Comparison of ENCODE assay signal across 1 cellular context in the genomic region with DNA sequence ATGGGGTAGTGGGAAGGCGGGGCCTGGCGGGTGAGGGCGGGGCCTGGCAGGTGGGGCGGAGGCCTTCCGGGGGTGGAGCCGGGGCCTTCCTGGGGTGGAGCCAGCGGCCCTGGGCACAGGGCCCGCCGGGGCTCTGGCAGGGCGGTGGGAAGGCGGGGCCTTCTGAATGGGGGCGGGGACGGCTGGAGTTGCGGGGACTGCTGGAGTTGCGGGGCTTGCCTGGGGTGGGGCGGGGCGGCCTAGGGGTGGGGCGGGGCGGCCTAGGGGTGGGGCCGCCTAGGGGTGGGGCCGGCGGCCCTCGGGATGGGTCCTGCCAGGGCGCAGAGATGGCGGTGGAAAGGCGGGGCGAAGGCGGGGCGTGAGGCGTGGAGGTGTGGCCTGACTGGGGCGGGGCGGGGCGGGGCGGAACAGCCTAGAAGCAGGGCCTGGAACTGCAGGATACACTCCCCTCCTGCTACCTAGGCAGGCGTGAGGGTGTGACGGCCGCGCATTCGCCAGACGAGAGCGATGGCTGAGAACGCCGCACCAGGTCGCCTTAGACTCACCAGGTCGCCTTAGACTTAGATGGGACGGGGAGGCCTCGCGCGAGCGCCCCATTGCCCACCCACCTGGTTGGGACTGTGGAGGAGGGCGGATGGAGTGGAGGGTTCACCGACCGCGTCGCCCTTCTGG.
TF ChIP-seq lines count a peak whose summit lies in the region.

No MANE protein-coding gene starts in this region.

TF ChIP-seq in K562, 482 proteins besides CTCF, POLR2A, EP300 and RAD21 (continued from another document and continues in another):
- TF ChIP-seq, protein P1, sequence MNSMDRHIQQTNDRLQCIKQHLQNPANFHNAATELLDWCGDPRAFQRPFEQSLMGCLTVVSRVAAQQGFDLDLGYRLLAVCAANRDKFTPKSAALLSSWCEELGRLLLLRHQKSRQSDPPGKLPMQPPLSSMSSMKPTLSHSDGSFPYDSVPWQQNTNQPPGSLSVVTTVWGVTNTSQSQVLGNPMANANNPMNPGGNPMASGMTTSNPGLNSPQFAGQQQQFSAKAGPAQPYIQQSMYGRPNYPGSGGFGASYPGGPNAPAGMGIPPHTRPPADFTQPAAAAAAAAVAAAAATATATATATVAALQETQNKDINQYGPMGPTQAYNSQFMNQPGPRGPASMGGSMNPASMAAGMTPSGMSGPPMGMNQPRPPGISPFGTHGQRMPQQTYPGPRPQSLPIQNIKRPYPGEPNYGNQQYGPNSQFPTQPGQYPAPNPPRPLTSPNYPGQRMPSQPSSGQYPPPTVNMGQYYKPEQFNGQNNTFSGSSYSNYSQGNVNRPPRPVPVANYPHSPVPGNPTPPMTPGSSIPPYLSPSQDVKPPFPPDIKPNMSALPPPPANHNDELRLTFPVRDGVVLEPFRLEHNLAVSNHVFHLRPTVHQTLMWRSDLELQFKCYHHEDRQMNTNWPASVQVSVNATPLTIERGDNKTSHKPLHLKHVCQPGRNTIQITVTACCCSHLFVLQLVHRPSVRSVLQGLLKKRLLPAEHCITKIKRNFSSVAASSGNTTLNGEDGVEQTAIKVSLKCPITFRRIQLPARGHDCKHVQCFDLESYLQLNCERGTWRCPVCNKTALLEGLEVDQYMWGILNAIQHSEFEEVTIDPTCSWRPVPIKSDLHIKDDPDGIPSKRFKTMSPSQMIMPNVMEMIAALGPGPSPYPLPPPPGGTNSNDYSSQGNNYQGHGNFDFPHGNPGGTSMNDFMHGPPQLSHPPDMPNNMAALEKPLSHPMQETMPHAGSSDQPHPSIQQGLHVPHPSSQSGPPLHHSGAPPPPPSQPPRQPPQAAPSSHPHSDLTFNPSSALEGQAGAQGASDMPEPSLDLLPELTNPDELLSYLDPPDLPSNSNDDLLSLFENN (IDR thresholded peaks at IDR 0.05; ENCODE audit: low read depth in 2 of 2, low read length in 2 of 2): no peak
- TF ChIP-seq RBM22 (IDR thresholded peaks at IDR 0.05; ENCODE audit: low read depth, low read length, poor library complexity, severe bottlenecking) (no peak), PTRF (tag; IDR thresholded peaks at IDR 0.05) (no peak), ID3 (CRISPR knock-in tag; IDR thresholded peaks at IDR 0.05) (no peak), ID3 (tag; IDR thresholded peaks at IDR 0.05) (no peak), ZBTB17 (CRISPR knock-in tag; IDR thresholded peaks at IDR 0.05) (no peak), CHD4 (IDR thresholded peaks at IDR 0.05; ENCODE audit: insufficient read depth, insufficient replicate concordance, low read depth, low read length, poor library complexity, severe bottlenecking) (no peak), FOXK1 (CRISPR knock-in tag; IDR thresholded peaks at IDR 0.05; ENCODE audit: borderline replicate concordance) (no peak), ZNF583 (CRISPR knock-in tag; IDR thresholded peaks at IDR 0.05) (0 out of 2 replicates have a peak, but pooled peaks have one; percentile 21), HDAC2 (IDR thresholded peaks at IDR 0.05) (no peak), SETDB1 (IDR thresholded peaks at IDR 0.05; ENCODE audit: low read length) (no peak), RBM34 (IDR thresholded peaks at IDR 0.05; ENCODE audit: borderline replicate concordance, insufficient read depth, low read length) (no peak), SMARCB1 (IDR thresholded peaks at IDR 0.05; ENCODE audit: insufficient read length, low read depth) (no peak), BACH1 (tag; IDR thresholded peaks at IDR 0.05) (no peak), RFX1 (IDR thresholded peaks at IDR 0.05) (no peak), FOXJ3 (CRISPR knock-in tag; IDR thresholded peaks at IDR 0.05) (no peak), CHCHD3 (CRISPR knock-in tag; IDR thresholded peaks at IDR 0.05) (no peak), ZNF174 (CRISPR knock-in tag; IDR thresholded peaks at IDR 0.05) (no peak), CBX1 (IDR thresholded peaks at IDR 0.05; ENCODE audit: low read depth) (no peak), NR4A1 (CRISPR knock-in tag; IDR thresholded peaks at IDR 0.05) (no peak), NR4A1 (tag; IDR thresholded peaks at IDR 0.05) (no peak), YY1 (IDR thresholded peaks at IDR 0.05; ENCODE audit: borderline replicate concordance in 1 of 3, control insufficient read depth in 1 of 3, extremely low read depth in 1 of 3, insufficient read depth in 3 of 3, insufficient read length in 1 of 3, insufficient replicate concordance in 2 of 3, low read depth in 1 of 3, low read length in 2 of 3) (peak in 1 of 3 experiments; percentile 30), CC2D1A (IDR thresholded peaks at IDR 0.05) (no peak), SNIP1 (IDR thresholded peaks at IDR 0.05; ENCODE audit: low read depth) (no peak), SMAD4 (CRISPR knock-in tag; conservative IDR thresholded peaks at IDR 0.05) (peak; percentile 49; the same call in 1 of the 2 replicates), KAT2B (IDR thresholded peaks at IDR 0.05; ENCODE audit: low read depth, low read length) (no peak), CBFB (CRISPR knock-in tag; IDR thresholded peaks at IDR 0.05) (no peak)
- TF ChIP-seq, protein P2, sequence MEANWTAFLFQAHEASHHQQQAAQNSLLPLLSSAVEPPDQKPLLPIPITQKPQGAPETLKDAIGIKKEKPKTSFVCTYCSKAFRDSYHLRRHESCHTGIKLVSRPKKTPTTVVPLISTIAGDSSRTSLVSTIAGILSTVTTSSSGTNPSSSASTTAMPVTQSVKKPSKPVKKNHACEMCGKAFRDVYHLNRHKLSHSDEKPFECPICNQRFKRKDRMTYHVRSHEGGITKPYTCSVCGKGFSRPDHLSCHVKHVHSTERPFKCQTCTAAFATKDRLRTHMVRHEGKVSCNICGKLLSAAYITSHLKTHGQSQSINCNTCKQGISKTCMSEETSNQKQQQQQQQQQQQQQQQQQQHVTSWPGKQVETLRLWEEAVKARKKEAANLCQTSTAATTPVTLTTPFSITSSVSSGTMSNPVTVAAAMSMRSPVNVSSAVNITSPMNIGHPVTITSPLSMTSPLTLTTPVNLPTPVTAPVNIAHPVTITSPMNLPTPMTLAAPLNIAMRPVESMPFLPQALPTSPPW (CRISPR knock-in tag; IDR thresholded peaks at IDR 0.05): peak; percentile 79
- TF ChIP-seq, protein P3, sequence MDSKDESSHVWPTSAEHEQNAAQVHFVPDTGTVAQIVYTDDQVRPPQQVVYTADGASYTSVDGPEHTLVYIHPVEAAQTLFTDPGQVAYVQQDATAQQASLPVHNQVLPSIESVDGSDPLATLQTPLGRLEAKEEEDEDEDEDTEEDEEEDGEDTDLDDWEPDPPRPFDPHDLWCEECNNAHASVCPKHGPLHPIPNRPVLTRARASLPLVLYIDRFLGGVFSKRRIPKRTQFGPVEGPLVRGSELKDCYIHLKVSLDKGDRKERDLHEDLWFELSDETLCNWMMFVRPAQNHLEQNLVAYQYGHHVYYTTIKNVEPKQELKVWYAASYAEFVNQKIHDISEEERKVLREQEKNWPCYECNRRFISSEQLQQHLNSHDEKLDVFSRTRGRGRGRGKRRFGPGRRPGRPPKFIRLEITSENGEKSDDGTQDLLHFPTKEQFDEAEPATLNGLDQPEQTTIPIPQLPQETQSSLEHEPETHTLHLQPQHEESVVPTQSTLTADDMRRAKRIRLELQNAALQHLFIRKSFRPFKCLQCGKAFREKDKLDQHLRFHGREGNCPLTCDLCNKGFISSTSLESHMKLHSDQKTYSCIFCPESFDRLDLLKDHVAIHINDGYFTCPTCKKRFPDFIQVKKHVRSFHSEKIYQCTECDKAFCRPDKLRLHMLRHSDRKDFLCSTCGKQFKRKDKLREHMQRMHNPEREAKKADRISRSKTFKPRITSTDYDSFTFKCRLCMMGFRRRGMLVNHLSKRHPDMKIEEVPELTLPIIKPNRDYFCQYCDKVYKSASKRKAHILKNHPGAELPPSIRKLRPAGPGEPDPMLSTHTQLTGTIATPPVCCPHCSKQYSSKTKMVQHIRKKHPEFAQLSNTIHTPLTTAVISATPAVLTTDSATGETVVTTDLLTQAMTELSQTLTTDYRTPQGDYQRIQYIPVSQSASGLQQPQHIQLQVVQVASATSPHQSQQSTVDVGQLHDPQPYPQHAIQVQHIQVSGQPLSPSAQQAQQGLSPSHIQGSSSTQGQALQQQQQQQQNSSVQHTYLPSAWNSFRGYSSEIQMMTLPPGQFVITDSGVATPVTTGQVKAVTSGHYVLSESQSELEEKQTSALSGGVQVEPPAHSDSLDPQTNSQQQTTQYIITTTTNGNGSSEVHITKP (IDR thresholded peaks at IDR 0.05; ENCODE audit: partially characterized antibody): no peak
- TF ChIP-seq, protein P4, sequence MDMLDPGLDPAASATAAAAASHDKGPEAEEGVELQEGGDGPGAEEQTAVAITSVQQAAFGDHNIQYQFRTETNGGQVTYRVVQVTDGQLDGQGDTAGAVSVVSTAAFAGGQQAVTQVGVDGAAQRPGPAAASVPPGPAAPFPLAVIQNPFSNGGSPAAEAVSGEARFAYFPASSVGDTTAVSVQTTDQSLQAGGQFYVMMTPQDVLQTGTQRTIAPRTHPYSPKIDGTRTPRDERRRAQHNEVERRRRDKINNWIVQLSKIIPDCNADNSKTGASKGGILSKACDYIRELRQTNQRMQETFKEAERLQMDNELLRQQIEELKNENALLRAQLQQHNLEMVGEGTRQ (CRISPR knock-in tag; IDR thresholded peaks at IDR 0.05): no peak
- TF ChIP-seq, protein P5, sequence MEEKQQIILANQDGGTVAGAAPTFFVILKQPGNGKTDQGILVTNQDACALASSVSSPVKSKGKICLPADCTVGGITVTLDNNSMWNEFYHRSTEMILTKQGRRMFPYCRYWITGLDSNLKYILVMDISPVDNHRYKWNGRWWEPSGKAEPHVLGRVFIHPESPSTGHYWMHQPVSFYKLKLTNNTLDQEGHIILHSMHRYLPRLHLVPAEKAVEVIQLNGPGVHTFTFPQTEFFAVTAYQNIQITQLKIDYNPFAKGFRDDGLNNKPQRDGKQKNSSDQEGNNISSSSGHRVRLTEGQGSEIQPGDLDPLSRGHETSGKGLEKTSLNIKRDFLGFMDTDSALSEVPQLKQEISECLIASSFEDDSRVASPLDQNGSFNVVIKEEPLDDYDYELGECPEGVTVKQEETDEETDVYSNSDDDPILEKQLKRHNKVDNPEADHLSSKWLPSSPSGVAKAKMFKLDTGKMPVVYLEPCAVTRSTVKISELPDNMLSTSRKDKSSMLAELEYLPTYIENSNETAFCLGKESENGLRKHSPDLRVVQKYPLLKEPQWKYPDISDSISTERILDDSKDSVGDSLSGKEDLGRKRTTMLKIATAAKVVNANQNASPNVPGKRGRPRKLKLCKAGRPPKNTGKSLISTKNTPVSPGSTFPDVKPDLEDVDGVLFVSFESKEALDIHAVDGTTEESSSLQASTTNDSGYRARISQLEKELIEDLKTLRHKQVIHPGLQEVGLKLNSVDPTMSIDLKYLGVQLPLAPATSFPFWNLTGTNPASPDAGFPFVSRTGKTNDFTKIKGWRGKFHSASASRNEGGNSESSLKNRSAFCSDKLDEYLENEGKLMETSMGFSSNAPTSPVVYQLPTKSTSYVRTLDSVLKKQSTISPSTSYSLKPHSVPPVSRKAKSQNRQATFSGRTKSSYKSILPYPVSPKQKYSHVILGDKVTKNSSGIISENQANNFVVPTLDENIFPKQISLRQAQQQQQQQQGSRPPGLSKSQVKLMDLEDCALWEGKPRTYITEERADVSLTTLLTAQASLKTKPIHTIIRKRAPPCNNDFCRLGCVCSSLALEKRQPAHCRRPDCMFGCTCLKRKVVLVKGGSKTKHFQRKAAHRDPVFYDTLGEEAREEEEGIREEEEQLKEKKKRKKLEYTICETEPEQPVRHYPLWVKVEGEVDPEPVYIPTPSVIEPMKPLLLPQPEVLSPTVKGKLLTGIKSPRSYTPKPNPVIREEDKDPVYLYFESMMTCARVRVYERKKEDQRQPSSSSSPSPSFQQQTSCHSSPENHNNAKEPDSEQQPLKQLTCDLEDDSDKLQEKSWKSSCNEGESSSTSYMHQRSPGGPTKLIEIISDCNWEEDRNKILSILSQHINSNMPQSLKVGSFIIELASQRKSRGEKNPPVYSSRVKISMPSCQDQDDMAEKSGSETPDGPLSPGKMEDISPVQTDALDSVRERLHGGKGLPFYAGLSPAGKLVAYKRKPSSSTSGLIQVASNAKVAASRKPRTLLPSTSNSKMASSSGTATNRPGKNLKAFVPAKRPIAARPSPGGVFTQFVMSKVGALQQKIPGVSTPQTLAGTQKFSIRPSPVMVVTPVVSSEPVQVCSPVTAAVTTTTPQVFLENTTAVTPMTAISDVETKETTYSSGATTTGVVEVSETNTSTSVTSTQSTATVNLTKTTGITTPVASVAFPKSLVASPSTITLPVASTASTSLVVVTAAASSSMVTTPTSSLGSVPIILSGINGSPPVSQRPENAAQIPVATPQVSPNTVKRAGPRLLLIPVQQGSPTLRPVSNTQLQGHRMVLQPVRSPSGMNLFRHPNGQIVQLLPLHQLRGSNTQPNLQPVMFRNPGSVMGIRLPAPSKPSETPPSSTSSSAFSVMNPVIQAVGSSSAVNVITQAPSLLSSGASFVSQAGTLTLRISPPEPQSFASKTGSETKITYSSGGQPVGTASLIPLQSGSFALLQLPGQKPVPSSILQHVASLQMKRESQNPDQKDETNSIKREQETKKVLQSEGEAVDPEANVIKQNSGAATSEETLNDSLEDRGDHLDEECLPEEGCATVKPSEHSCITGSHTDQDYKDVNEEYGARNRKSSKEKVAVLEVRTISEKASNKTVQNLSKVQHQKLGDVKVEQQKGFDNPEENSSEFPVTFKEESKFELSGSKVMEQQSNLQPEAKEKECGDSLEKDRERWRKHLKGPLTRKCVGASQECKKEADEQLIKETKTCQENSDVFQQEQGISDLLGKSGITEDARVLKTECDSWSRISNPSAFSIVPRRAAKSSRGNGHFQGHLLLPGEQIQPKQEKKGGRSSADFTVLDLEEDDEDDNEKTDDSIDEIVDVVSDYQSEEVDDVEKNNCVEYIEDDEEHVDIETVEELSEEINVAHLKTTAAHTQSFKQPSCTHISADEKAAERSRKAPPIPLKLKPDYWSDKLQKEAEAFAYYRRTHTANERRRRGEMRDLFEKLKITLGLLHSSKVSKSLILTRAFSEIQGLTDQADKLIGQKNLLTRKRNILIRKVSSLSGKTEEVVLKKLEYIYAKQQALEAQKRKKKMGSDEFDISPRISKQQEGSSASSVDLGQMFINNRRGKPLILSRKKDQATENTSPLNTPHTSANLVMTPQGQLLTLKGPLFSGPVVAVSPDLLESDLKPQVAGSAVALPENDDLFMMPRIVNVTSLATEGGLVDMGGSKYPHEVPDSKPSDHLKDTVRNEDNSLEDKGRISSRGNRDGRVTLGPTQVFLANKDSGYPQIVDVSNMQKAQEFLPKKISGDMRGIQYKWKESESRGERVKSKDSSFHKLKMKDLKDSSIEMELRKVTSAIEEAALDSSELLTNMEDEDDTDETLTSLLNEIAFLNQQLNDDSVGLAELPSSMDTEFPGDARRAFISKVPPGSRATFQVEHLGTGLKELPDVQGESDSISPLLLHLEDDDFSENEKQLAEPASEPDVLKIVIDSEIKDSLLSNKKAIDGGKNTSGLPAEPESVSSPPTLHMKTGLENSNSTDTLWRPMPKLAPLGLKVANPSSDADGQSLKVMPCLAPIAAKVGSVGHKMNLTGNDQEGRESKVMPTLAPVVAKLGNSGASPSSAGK (IDR thresholded peaks at IDR 0.05): peak; percentile 72
- TF ChIP-seq, protein P6, sequence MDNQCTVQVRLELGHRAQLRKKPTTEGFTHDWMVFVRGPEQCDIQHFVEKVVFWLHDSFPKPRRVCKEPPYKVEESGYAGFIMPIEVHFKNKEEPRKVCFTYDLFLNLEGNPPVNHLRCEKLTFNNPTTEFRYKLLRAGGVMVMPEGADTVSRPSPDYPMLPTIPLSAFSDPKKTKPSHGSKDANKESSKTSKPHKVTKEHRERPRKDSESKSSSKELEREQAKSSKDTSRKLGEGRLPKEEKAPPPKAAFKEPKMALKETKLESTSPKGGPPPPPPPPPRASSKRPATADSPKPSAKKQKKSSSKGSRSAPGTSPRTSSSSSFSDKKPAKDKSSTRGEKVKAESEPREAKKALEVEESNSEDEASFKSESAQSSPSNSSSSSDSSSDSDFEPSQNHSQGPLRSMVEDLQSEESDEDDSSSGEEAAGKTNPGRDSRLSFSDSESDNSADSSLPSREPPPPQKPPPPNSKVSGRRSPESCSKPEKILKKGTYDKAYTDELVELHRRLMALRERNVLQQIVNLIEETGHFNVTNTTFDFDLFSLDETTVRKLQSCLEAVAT (IDR thresholded peaks at IDR 0.05): no peak
